In genomic region chr12:95314756-95315155, GRCh38 we compare ENCODE assay signal across 7 cellular contexts.
DNase-seq lines count a peak whose midpoint lies in the region; ATAC-seq and TF ChIP-seq lines count a peak whose summit lies in the region.
"Not testable (repeated sequence)": the region's sequence is repeated elsewhere in the genome, so short reads cannot be mapped to it uniquely, and the experiment has no call there.

No MANE protein-coding gene starts in this region.

- peaks cover 11% of the 10 kb centered on the region for H3K4me1 Mint-ChIP-seq in Caco-2 (ENCODE audit: low read depth, unreplicated experiment)
- peaks cover 53% of the 10 kb centered on the region for H3K4me1 Mint-ChIP-seq in Calu3 (ENCODE audit: low read depth, unreplicated experiment)
- H3K4me1 Mint-ChIP-seq in nephron progenitor cell = not testable (repeated sequence)

- H3K36me3 Mint-ChIP-seq in Caco-2 (ENCODE audit: insufficient read depth, unreplicated experiment) (peaks cover 21% of the 10 kb centered on the region), Calu3 (ENCODE audit: insufficient read depth, unreplicated experiment) (peaks cover 50% of the 10 kb centered on the region)
- not testable (repeated sequence) for H3K36me3 Mint-ChIP-seq in nephron progenitor cell (ENCODE audit: low read depth)

- H3K4me3 ChIP-seq in Caco-2 (ENCODE audit: low read depth, low read length); HEK293 (ENCODE audit: low read depth, low read length); IMR-90 (ENCODE audit: insufficient read depth, low read depth, low read length); neural cell (ENCODE audit: low read length); trophoblast cell (ENCODE audit: low read depth, low read length): not testable (repeated sequence)

- not testable (repeated sequence) for H3K4ac ChIP-seq in IMR-90 (ENCODE audit: low read depth, low read length); trophoblast cell (ENCODE audit: low read depth, low read length)

- H3K9me3 Mint-ChIP-seq in Caco-2 (ENCODE audit: unreplicated experiment); Calu3 (ENCODE audit: low read depth, unreplicated experiment); nephron progenitor cell: not testable (repeated sequence)

- TF ChIP-seq RAD21 in IMR-90 (IDR thresholded peaks at IDR 0.05; ENCODE audit: low read length); neural cell (conservative IDR thresholded peaks at IDR 0.05): not testable (repeated sequence)

- H2BK12ac ChIP-seq in trophoblast cell (ENCODE audit: low read length) = not testable (repeated sequence)

- not testable (repeated sequence) for H3K4me3 Mint-ChIP-seq in Caco-2 (ENCODE audit: unreplicated experiment); Calu3 (ENCODE audit: low read depth, unreplicated experiment); nephron progenitor cell

- H3K56ac ChIP-seq in IMR-90 (ENCODE audit: extremely low read depth, insufficient read depth, low read length) = not testable (repeated sequence)

- H2AK9ac ChIP-seq in IMR-90 (replicated peaks; ENCODE audit: low read depth, low read length, poor library complexity) = not testable (repeated sequence)

- DNase-seq in Caco-2, Calu3, IMR-90, nephron progenitor cell: not testable (repeated sequence)
- peak; percentile 4 to 36 for DNase-seq in trophoblast cell

- not testable (repeated sequence) for BruUV-seq in Caco-2 (replicated peaks; lab: Mats Ljungman, UMichigan); Calu3 (replicated peaks; lab: Mats Ljungman, UMichigan); IMR-90 (replicated peaks; lab: Mats Ljungman, UMichigan)

- not testable (repeated sequence) for H4K91ac ChIP-seq in IMR-90 (ENCODE audit: insufficient read depth, low read depth, low read length); trophoblast cell (ENCODE audit: low read depth, low read length)

- not testable (repeated sequence) for H3K9me1 ChIP-seq in IMR-90 (ENCODE audit: insufficient read depth, low read length)

- H3K4me2 ChIP-seq in IMR-90 (ENCODE audit: low read depth, low read length); neural cell (ENCODE audit: low read length); trophoblast cell (ENCODE audit: low read length): not testable (repeated sequence)

- not testable (repeated sequence) for H2BK5ac ChIP-seq in IMR-90 (ENCODE audit: low read depth, low read length, poor library complexity, severe bottlenecking); trophoblast cell (ENCODE audit: low read depth, low read length, poor library complexity)

- H3K9me3 ChIP-seq in Caco-2; HEK293 (ENCODE audit: control insufficient read depth, insufficient read depth, low read depth, low read length); IMR-90 (ENCODE audit: control insufficient read depth, insufficient read depth, low read length); neural cell (ENCODE audit: low read length); trophoblast cell (ENCODE audit: insufficient read depth, low read depth, low read length): not testable (repeated sequence)

- H3K27ac Mint-ChIP-seq in Caco-2 (ENCODE audit: unreplicated experiment) (peak overlapping the region; percentile 11), Calu3 (ENCODE audit: unreplicated experiment) (peak overlapping the region; percentile 8), nephron progenitor cell (peak overlapping the region; percentile 3)

- H2AFZ ChIP-seq in IMR-90 (replicated peaks; ENCODE audit: low read length, poor library complexity); neural cell (ENCODE audit: low read depth, low read length); trophoblast cell (ENCODE audit: insufficient read depth, low read length, poor library complexity): not testable (repeated sequence)

- H2BK20ac ChIP-seq in IMR-90 (ENCODE audit: low read depth, low read length) = not testable (repeated sequence)

- H3K9ac ChIP-seq in IMR-90 (ENCODE audit: low read depth, low read length); neural cell (ENCODE audit: low read length); trophoblast cell (ENCODE audit: low read length): not testable (repeated sequence)

- TF ChIP-seq EP300 in neural cell (conservative IDR thresholded peaks at IDR 0.05; ENCODE audit: poor library complexity, severe bottlenecking) = not testable (repeated sequence)

- H3K23ac ChIP-seq in IMR-90 (ENCODE audit: low read depth, low read length); trophoblast cell (ENCODE audit: low read length): not testable (repeated sequence)

- TF ChIP-seq CTCF in Caco-2 (IDR thresholded peaks at IDR 0.05; ENCODE audit: insufficient read depth in 1 of 2, low read depth in 1 of 2, low read length in 1 of 2, severe bottlenecking in 1 of 2, unreplicated experiment in 1 of 2); Calu3 (IDR thresholded peaks at IDR 0.05; ENCODE audit: unreplicated experiment); HEK293 (tag by site-specific recombination; IDR thresholded peaks at IDR 0.05); IMR-90 (conservative IDR thresholded peaks at IDR 0.05; ENCODE audit: low read depth, low read length); nephron progenitor cell (IDR thresholded peaks at IDR 0.05); neural cell (IDR thresholded peaks at IDR 0.05; ENCODE audit: poor library complexity, severe bottlenecking): not testable (repeated sequence)

- H3K79me2 ChIP-seq in neural cell (replicated peaks; ENCODE audit: insufficient read depth, low read length); trophoblast cell (ENCODE audit: control insufficient read depth, insufficient read depth, low read length, poor library complexity): not testable (repeated sequence)

- not testable (repeated sequence) for H4K12ac ChIP-seq in trophoblast cell (ENCODE audit: low read depth, low read length)

- not testable (repeated sequence) for H4K20me1 ChIP-seq in IMR-90 (ENCODE audit: insufficient read depth, low read length); neural cell (ENCODE audit: insufficient read depth)

- not testable (repeated sequence) for H2BK120ac ChIP-seq in IMR-90 (ENCODE audit: low read depth, low read length); trophoblast cell (ENCODE audit: insufficient read depth, low read length, poor library complexity)

- intact Hi-C loops in Caco-2 (cut with micrococcal nuclease; ENCODE audit: unreplicated experiment); IMR-90 (cut with micrococcal nuclease): not testable (repeated sequence)
- intact Hi-C loops in Calu3 (cut with micrococcal nuclease; ENCODE audit: unreplicated experiment) = loop anchor here (5.0 kb wide), 1 partner anchor 197 kb away; no protein-coding TSS in a partner anchor

- peak overlapping the region; percentile 28; the same call in 1 of the 2 replicates for H3K18ac ChIP-seq in IMR-90 (ENCODE audit: low read depth, low read length)
- not testable (repeated sequence) for H3K18ac ChIP-seq in trophoblast cell (ENCODE audit: low read length)

- not testable (repeated sequence) for H3F3A ChIP-seq in neural cell (ENCODE audit: insufficient read depth, low read length, poor library complexity, severe bottlenecking)

- POLR2A ChIA-PET in Caco-2 (lab: Charles Lee); HEK293 (lab: Yijun Ruan, JAX); IMR-90 (lab: Charles Lee; ENCODE audit: unreplicated experiment): not testable (repeated sequence)

- dilution Hi-C loops in IMR-90 (cut with HindIII; ENCODE audit: low sequenced_read_pairs, unreplicated experiment) = not testable (repeated sequence)

- 0 out of 3 replicates have a peak overlapping the region, but pooled peaks have one; percentile 14 for H2BK15ac ChIP-seq in IMR-90 (ENCODE audit: low read depth, low read length)

- H3K27me3 Mint-ChIP-seq in Caco-2 (ENCODE audit: insufficient read depth, unreplicated experiment); Calu3 (ENCODE audit: unreplicated experiment); nephron progenitor cell (ENCODE audit: low read depth, poor library complexity): not testable (repeated sequence)

- WGBS in IMR-90 (ENCODE audit: extremely low coverage in 2 of 2, insufficient read length in 1 of 2), 2 experiments = 100% methylated on average over 1 of the region's 6 CpGs; no CpG with 5 or more reads in 1 of the 2 experiments
- WGBS in trophoblast cell (ENCODE audit: extremely low coverage, insufficient coverage, insufficient read length) = no CpG with 5 or more reads among the region's 6 CpGs

- not testable (repeated sequence) for H2AK5ac ChIP-seq in IMR-90 (ENCODE audit: low read depth, low read length); trophoblast cell (ENCODE audit: low read length)

- H3K9me2 ChIP-seq in neural cell (ENCODE audit: insufficient read depth, low read length) = not testable (repeated sequence)

- H4K5ac ChIP-seq in IMR-90 (ENCODE audit: low read depth, low read length) = not testable (repeated sequence)

- H3K36me3 ChIP-seq in Caco-2 (ENCODE audit: control insufficient read depth, insufficient read depth, low read length); IMR-90 (ENCODE audit: control insufficient read depth, insufficient read depth, low read length); neural cell (ENCODE audit: insufficient read depth, low read length); trophoblast cell (ENCODE audit: control insufficient read depth in 1 of 2, insufficient read depth in 2 of 2, low read length in 2 of 2): not testable (repeated sequence)
- H3K36me3 ChIP-seq in HEK293 (ENCODE audit: control insufficient read depth in 2 of 2, insufficient read depth in 1 of 2, low read length in 2 of 2) = peaks cover 0 to 11% of the 10 kb centered on the region in 2 experiments; a peak in 1 of 3 replicates

- in situ Hi-C loops in IMR-90 (cut with MboI; ENCODE audit: low sequenced_read_pairs) = not testable (repeated sequence)

- not testable (repeated sequence) for H4K8ac ChIP-seq in IMR-90 (ENCODE audit: low read depth in 2 of 2, low read length in 2 of 2); trophoblast cell (ENCODE audit: low read depth, low read length)

- ATAC-seq in IMR-90 (ENCODE audit: low read depth) = not testable (repeated sequence)

- not testable (repeated sequence) for H3K27me3 ChIP-seq in Caco-2 (replicated peaks; ENCODE audit: control insufficient read depth, insufficient read depth, low read length); IMR-90 (ENCODE audit: control insufficient read depth, insufficient read depth, low read length); neural cell (ENCODE audit: insufficient read depth, low read depth, low read length); trophoblast cell (ENCODE audit: insufficient read depth, low read length)

- not testable (repeated sequence) for H3K14ac ChIP-seq in IMR-90 (replicated peaks; ENCODE audit: low read depth, low read length); trophoblast cell (ENCODE audit: low read length)

- H3K4me1 ChIP-seq in Caco-2 = peaks cover 32% of the 10 kb centered on the region
- H3K4me1 ChIP-seq in HEK293 (ENCODE audit: control insufficient read depth, insufficient read depth, low read length); trophoblast cell (ENCODE audit: control insufficient read depth in 1 of 2, insufficient read depth in 2 of 2, low read length in 2 of 2): not testable (repeated sequence)
- H3K4me1 ChIP-seq in IMR-90 (ENCODE audit: control insufficient read depth, insufficient read depth, low read length) = peaks cover 15% of the 10 kb centered on the region

- CTCF ChIA-PET in Caco-2 (lab: Charles Lee); Calu3 (lab: Charles Lee); HEK293 (lab: Yijun Ruan, JAX); IMR-90 (lab: Yijun Ruan, JAX): not testable (repeated sequence)

- not testable (repeated sequence) for TF ChIP-seq POLR2A in IMR-90 (IDR thresholded peaks at IDR 0.05; ENCODE audit: low read depth, low read length)

- not testable (repeated sequence) for H3K27ac ChIP-seq in HEK293 (ENCODE audit: extremely low read depth, low read depth, low read length); IMR-90 (ENCODE audit: insufficient read depth, low read length); neural cell (ENCODE audit: low read length); trophoblast cell (ENCODE audit: low read depth, low read length)

- not testable (repeated sequence) for H3K79me1 ChIP-seq in IMR-90 (ENCODE audit: low read depth in 1 of 2, low read length in 2 of 2); trophoblast cell (ENCODE audit: low read length)
